ENCODE assay signal across 8 cellular contexts in genomic region chr4:40843696-40844095, GRCh38.
A peak's percentile ranks its signal among the peaks of the same experiment; 100 is the strongest.
DNase-seq lines count a peak whose midpoint lies in the region; ATAC-seq and TF ChIP-seq lines count a peak whose summit lies in the region.

No MANE protein-coding gene starts in this region.

- H3K4me3 ChIP-seq in upper lobe of right lung (no peak overlapping the region), esophagus muscularis mucosa (no peak overlapping the region)

- peaks cover 4% of the 10 kb centered on the region for H3K36me3 Mint-ChIP-seq in brain

- H3K27me3 ChIP-seq in upper lobe of right lung (no peaks in the 10 kb centered on the region), esophagus muscularis mucosa (no peaks in the 10 kb centered on the region)

- H3K36me3 ChIP-seq in upper lobe of right lung = no peaks in the 10 kb centered on the region
- H3K36me3 ChIP-seq in esophagus muscularis mucosa = peaks cover 0 to 4% (median 0%) of the 10 kb centered on the region in 4 donors

- 80% methylated on average over 1 of the region's 1 CpG for WGBS in esophagus muscularis mucosa

- TF ChIP-seq CTCF in brain (conservative IDR thresholded peaks at IDR 0.05) (peak in 1 of 2 experiments; percentile 11), upper lobe of right lung (IDR thresholded peaks at IDR 0.05) (peak; percentile 18), esophagus muscularis mucosa (IDR thresholded peaks at IDR 0.05) (no peak)

- H3K4me1 ChIP-seq in upper lobe of right lung (no peaks in the 10 kb centered on the region), esophagus muscularis mucosa (peaks cover 0 to 11% (median 10%) of the 10 kb centered on the region in 4 donors)

- DNase-seq in Right ventricle myocardium inferior (ENCODE audit: missing footprints) = no peak
- DNase-seq in left cardiac atrium = no peak
- DNase-seq in NAMALWA (ENCODE audit: low spot score) = peak; percentile 50
- no peak for DNase-seq in upper lobe of right lung
- no peak for DNase-seq in esophagus muscularis mucosa (ENCODE audit: extremely low spot score)
- DNase-seq in GOT3 (lab: John Stamatoyannopoulos, UW) = no peak
- no peak for DNase-seq in GDM1 (lab: John Stamatoyannopoulos, UW)

- peak overlapping the region in 3 of 5 experiments; percentile 17 to 91 (median 78) for H3K27ac Mint-ChIP-seq in brain

- TF ChIP-seq POLR2A in esophagus muscularis mucosa (IDR thresholded peaks at IDR 0.05; ENCODE audit: low read depth) = no peak

- no peaks in the 10 kb centered on the region for H3K9me3 ChIP-seq in upper lobe of right lung
- H3K9me3 ChIP-seq in esophagus muscularis mucosa = no peaks in the 10 kb centered on the region

- no peak overlapping the region for H3K27ac ChIP-seq in upper lobe of right lung
- no peak overlapping the region for H3K27ac ChIP-seq in esophagus muscularis mucosa (replicated peaks in 1 of 4)

- peak overlapping the region in 2 of 5 experiments; percentile 27 to 36 for H3K4me3 Mint-ChIP-seq in brain

- peaks cover 77% of the 10 kb centered on the region for H3K4me1 Mint-ChIP-seq in brain

- no peaks in the 10 kb centered on the region for H3K9me3 Mint-ChIP-seq in brain

- no peak for TF ChIP-seq EP300 in esophagus muscularis mucosa (IDR thresholded peaks at IDR 0.05)

- peaks cover 3% of the 10 kb centered on the region for H3K27me3 Mint-ChIP-seq in brain

- ATAC-seq in Right ventricle myocardium inferior = peak; percentile 38
- ATAC-seq in left cardiac atrium = no peak
- peak; percentile 64 for ATAC-seq in upper lobe of right lung

- intact Hi-C loops in Right ventricle myocardium inferior (cut with DNase I) (loop anchor here (5.0 kb wide), 2 partner anchors 54 to 106 kb away; no protein-coding TSS in a partner anchor), left cardiac atrium (cut with DNase I) (loop anchor here in 1 of 2 donors (10.0 kb wide), 1 partner anchor 51 kb away; no protein-coding TSS in a partner anchor), upper lobe of right lung (cut with DNase I) (no loop called here), esophagus muscularis mucosa (cut with DNase I) (no loop called here)

Comparison
In these comparisons a context has a peak if more than half of its experiments do, and no peak if none do; other contexts are left out.
1. ATAC-seq: peak in Right ventricle myocardium inferior (single experiment) and upper lobe of right lung (single experiment); none in left cardiac atrium (0 of 2).